ENCODE assay signal across 9 cellular contexts in genomic region chr4:153143527-153144348, GRCh38.
DNase-seq lines count a peak whose midpoint lies in the region; ATAC-seq and TF ChIP-seq lines count a peak whose summit lies in the region.
"Had no signal": no experiment of that assay in that cellular context is flagged by ENCODE, and none has a peak within 500 bp of the region (broad histone marks: within the 10 kb centered on the region; RNA-seq: fewer than 3 reads in every experiment).

No MANE protein-coding gene starts in this region.

- ATAC-seq in HG02623 (IDR thresholded peaks at IDR 0.05; ENCODE audit: unreplicated experiment), result no peak
- no peak for ATAC-seq in HG02840 (IDR thresholded peaks at IDR 0.05; ENCODE audit: low FRiP score, unreplicated experiment)

- H3K4me1 ChIP-seq in neural progenitor cell, result no peaks in the 10 kb centered on the region

- no peaks in the 10 kb centered on the region for H3K9me3 Mint-ChIP-seq in neural progenitor cell

- H3K9ac ChIP-seq in neural progenitor cell, result no peak overlapping the region

- H3K27ac Mint-ChIP-seq in neural progenitor cell, result peak overlapping the region; percentile 58

- no peaks in the 10 kb centered on the region for H4K20me1 ChIP-seq in neural progenitor cell (ENCODE audit: low read depth)

- peak overlapping the region; percentile 68 for H3K4me3 Mint-ChIP-seq in neural progenitor cell

- H3K79me2 ChIP-seq in neural progenitor cell (ENCODE audit: low read depth), result no peaks in the 10 kb centered on the region

- H3K4me3 ChIP-seq in astrocyte of the spinal cord (ENCODE audit: low read depth, low read length) (no peak overlapping the region), neural progenitor cell (no peak overlapping the region)

- H3K27me3 ChIP-seq in neural progenitor cell, result no peaks in the 10 kb centered on the region
- H3K27me3 ChIP-seq: tibial artery had no signal

- H3K27ac ChIP-seq in neural progenitor cell, result no peak overlapping the region
- H3K27ac ChIP-seq: tibial artery had no signal

- no peaks in the 10 kb centered on the region for H3F3A ChIP-seq in neural progenitor cell (ENCODE audit: low read depth)

- H2AFZ ChIP-seq in neural progenitor cell (replicated peaks), result no peak overlapping the region

- peaks cover 5% of the 10 kb centered on the region for H3K27me3 Mint-ChIP-seq in neural progenitor cell (ENCODE audit: insufficient read depth, low read depth)

- no peaks in the 10 kb centered on the region for H3K36me3 Mint-ChIP-seq in neural progenitor cell

- no peaks in the 10 kb centered on the region for H3K9me3 ChIP-seq in neural progenitor cell (ENCODE audit: low read depth)
- H3K9me3 ChIP-seq: tibial artery had no signal

- DNase-seq in G401 (ENCODE audit: low spot score), result peak; percentile 59
- peak; percentile 49 for DNase-seq in NCI-H2029 (lab: John Stamatoyannopoulos, UW)
- peak; percentile 74 for DNase-seq in astrocyte of the spinal cord (ENCODE audit: low read depth, low spot score)
- DNase-seq in neural progenitor cell (ENCODE audit: low spot score), result no peak
- no peak for DNase-seq in AML-193 (lab: John Stamatoyannopoulos, UW)
- no peak for DNase-seq in AG08396 (ENCODE audit: low spot score)

- no peaks in the 10 kb centered on the region for H3K36me3 ChIP-seq in neural progenitor cell
- H3K36me3 ChIP-seq: tibial artery had no signal

- peaks cover 51% of the 10 kb centered on the region for H3K4me1 Mint-ChIP-seq in neural progenitor cell

- TF ChIP-seq CTCF in astrocyte of the spinal cord (IDR thresholded peaks at IDR 0.05; ENCODE audit: low read depth, low read length) (no peak), neural progenitor cell (IDR thresholded peaks at IDR 0.05) (no peak)

- in situ Hi-C loops in G401 (cut with HindIII; ENCODE audit: low sequenced_read_pairs), result no loop called here
- in situ Hi-C loops in astrocyte of the spinal cord (cut with HindIII; ENCODE audit: low sequenced_read_pairs), result no loop called here

- no peak overlapping the region for H3K4me2 ChIP-seq in neural progenitor cell

Comparison
In these comparisons a context has a peak if more than half of its experiments do, and no peak if none do; other contexts are left out.
1. DNase-seq: peak in G401 (single experiment), NCI-H2029 (single experiment) and astrocyte of the spinal cord (single experiment); none in neural progenitor cell (single experiment), AML-193 (0 of 2) and AG08396 (single experiment).